ENCODE assay signal across 8 cellular contexts in the genomic region with DNA sequence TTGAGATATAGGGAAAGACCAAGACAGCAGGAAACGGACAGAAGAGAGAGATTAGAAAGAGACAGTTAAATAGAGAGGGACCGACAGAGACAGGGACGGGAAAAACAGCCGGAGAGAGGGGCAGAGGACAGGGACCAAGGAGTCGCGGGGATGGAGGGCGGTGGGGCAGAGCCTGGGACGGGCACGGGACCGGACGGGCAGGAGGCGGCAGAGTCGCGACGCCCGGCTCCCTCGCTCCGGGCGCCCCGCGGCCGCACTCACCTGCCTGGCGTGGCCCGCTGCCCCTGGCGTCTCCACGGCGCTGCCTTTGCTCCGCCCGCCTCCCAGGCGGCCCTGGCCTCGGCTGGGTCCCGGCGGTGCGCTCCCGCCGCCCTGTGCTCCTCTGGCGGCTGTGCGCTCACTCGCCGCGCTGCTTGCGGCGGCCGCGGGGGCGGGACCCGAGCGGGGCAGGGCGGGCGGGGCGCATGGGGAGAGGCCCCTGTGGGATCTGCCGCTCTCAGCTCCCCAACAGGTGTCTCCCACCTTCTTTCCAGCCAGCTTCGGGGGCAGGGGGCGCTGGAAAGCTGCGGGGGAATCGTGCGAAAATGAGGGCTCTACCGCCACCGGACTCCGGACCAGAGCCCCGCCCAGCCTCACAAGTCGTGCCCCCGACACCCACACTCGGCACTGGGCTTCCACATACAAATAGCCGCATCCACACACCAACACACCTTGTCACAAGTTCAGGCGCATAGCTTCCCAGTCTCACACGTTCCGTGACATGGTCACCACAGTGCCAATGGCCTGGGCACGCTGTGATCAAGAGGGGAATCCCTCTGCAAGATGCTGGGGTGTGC. TPM values are rescaled to one million over a fixed set of nuclear protein-coding genes. Genes with fewer than 3 reads are reported as not detected.
DNase-seq lines count a peak whose midpoint lies in the region; ATAC-seq and TF ChIP-seq lines count a peak whose summit lies in the region.

A gene with protein sequence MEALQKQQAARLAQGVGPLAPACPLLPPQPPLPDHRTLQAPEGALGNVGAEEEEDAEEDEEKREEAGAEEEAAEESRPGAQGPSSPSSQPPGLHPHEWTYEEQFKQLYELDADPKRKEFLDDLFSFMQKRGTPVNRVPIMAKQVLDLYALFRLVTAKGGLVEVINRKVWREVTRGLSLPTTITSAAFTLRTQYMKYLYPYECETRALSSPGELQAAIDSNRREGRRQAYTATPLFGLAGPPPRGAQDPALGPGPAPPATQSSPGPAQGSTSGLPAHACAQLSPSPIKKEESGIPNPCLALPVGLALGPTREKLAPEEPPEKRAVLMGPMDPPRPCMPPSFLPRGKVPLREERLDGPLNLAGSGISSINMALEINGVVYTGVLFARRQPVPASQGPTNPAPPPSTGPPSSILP (minus strand): TSS at position 411 of the 836 bp plus-strand sequence. CDS start 1,052 bp downstream, outside the sequence.

- H3K27ac ChIP-seq in 22Rv1, result no peak within 1 kb of the TSS
- no peak within 1 kb of the TSS for H3K27ac ChIP-seq in lower lobe of right lung
- no peak within 1 kb of the TSS for H3K27ac ChIP-seq in testis

- peak; percentile 43 for TF ChIP-seq CTCF in 22Rv1 (IDR thresholded peaks at IDR 0.05)
- TF ChIP-seq CTCF in chondrocyte (IDR thresholded peaks at IDR 0.05), result no peak
- no peak for TF ChIP-seq CTCF in lower lobe of right lung (IDR thresholded peaks at IDR 0.05)
- TF ChIP-seq CTCF in testis (IDR thresholded peaks at IDR 0.05), result no peak

- ATAC-seq in GM21526 (IDR thresholded peaks at IDR 0.05; ENCODE audit: low FRiP score, unreplicated experiment) (peak; percentile 45), lower lobe of right lung (peak; percentile 83 to 91)

- TF ChIP-seq POLR2A in testis (IDR thresholded peaks at IDR 0.05), result no peak

- intact Hi-C loops in lower lobe of right lung (cut with DNase I) (no loop called here), testis (cut with DNase I; ENCODE audit: low total_unique reads) (no loop called here)

- peak within 1 kb of the TSS; percentile 37 for H3K27ac Mint-ChIP-seq in T-helper 2 cell treated with Interferon-gamma antibody and Interleukin-4, amounts not matched to agents 5 μg/mL and 100 μg/mL, for 36 hours
- H3K27ac Mint-ChIP-seq in chondrocyte (ENCODE audit: unreplicated experiment), result peak within 1 kb of the TSS; percentile 19

- no peaks in the 10 kb centered on the region for H3K9me3 Mint-ChIP-seq in T-helper 2 cell treated with Interferon-gamma antibody and Interleukin-4, amounts not matched to agents 5 μg/mL and 100 μg/mL, for 36 hours
- no peaks in the 10 kb centered on the region for H3K9me3 Mint-ChIP-seq in chondrocyte (ENCODE audit: low read depth)

- H3K4me3 Mint-ChIP-seq in T-helper 2 cell treated with Interferon-gamma antibody and Interleukin-4, amounts not matched to agents 5 μg/mL and 100 μg/mL, for 36 hours, result peak within 1 kb of the TSS; percentile 81
- H3K4me3 Mint-ChIP-seq in chondrocyte (ENCODE audit: unreplicated experiment), result peak within 1 kb of the TSS; percentile 64

- H3K4me1 Mint-ChIP-seq in T-helper 2 cell treated with Interferon-gamma antibody and Interleukin-4, amounts not matched to agents 5 μg/mL and 100 μg/mL, for 36 hours (ENCODE audit: low read depth), result peaks cover 12% of the 10 kb centered on the region
- peaks cover 12% of the 10 kb centered on the region for H3K4me1 Mint-ChIP-seq in chondrocyte (ENCODE audit: low read depth)

- H3K27me3 Mint-ChIP-seq in T-helper 2 cell treated with Interferon-gamma antibody and Interleukin-4, amounts not matched to agents 5 μg/mL and 100 μg/mL, for 36 hours (ENCODE audit: low read depth), result peaks cover 65% of the 10 kb centered on the region
- H3K27me3 Mint-ChIP-seq in chondrocyte (ENCODE audit: low read depth), result peaks cover 55% of the 10 kb centered on the region

- WGBS in testis, 2 donors, result 0 to 2% methylated on average over 16 to 46 of the region's 69 CpGs

- H3K4me1 ChIP-seq in lower lobe of right lung (peaks cover 10% of the 10 kb centered on the region), testis (peaks cover 13% of the 10 kb centered on the region)

- peaks cover 3% of the 10 kb centered on the region for H3K36me3 Mint-ChIP-seq in T-helper 2 cell treated with Interferon-gamma antibody and Interleukin-4, amounts not matched to agents 5 μg/mL and 100 μg/mL, for 36 hours (ENCODE audit: low read depth)
- H3K36me3 Mint-ChIP-seq in chondrocyte (ENCODE audit: low read depth), result no peaks in the 10 kb centered on the region

- peak; percentile 45 for DNase-seq in T-helper 2 cell treated with Interferon-gamma antibody and Interleukin-4, amounts not matched to agents 5 μg/mL and 100 μg/mL, for 36 hours (ENCODE audit: low spot score)
- DNase-seq in chondrocyte (ENCODE audit: low spot score) (no peak), lower lobe of right lung (peak; percentile 62), testis (peak; percentile 21), Ammon's horn (ENCODE audit: low spot score) (no peak), NCI-H446 treated with DMSO at 0.1 percent for 48 hours (lab: John Stamatoyannopoulos, UW) (no peak)

- peak within 1 kb of the TSS; percentile 49 for H3K4me3 ChIP-seq in lower lobe of right lung
- peak within 1 kb of the TSS; percentile 31 to 40 for H3K4me3 ChIP-seq in testis

- H3K27me3 ChIP-seq in lower lobe of right lung (ENCODE audit: low read depth) (peaks cover 71% of the 10 kb centered on the region), testis (no peaks in the 10 kb centered on the region)

- H3K36me3 ChIP-seq in lower lobe of right lung, result no peaks in the 10 kb centered on the region
- no peaks in the 10 kb centered on the region for H3K36me3 ChIP-seq in testis (ENCODE audit: low read depth, missing control alignments)

- no peaks in the 10 kb centered on the region for H3K9me3 ChIP-seq in lower lobe of right lung
- H3K9me3 ChIP-seq in testis, result no peaks in the 10 kb centered on the region

RNA-seq across cellular contexts. Expression of the gene that starts here (rescaled TPM):
- total RNA-seq in chondrocyte (0.20 TPM in 1 of 3 replicates, not detected in the others), lower lobe of right lung (not detected), testis (under 1 TPM; 0.31 to 0.37 TPM)
- polyA plus RNA-seq in testis (ENCODE audit: insufficient read depth, low read depth, low replicate concordance), result 0.45 TPM

Comparison
In these comparisons a context has a peak if more than half of its experiments do, and no peak if none do; other contexts are left out.
1. Peak in DNase-seq, ATAC-seq and H3K4me3 ChIP-seq in lower lobe of right lung; RNA of the gene not detected or under 1 TPM.
2. Peak in DNase-seq and H3K4me3 ChIP-seq in testis; RNA of the gene not detected or under 1 TPM.